In the genomic region with DNA sequence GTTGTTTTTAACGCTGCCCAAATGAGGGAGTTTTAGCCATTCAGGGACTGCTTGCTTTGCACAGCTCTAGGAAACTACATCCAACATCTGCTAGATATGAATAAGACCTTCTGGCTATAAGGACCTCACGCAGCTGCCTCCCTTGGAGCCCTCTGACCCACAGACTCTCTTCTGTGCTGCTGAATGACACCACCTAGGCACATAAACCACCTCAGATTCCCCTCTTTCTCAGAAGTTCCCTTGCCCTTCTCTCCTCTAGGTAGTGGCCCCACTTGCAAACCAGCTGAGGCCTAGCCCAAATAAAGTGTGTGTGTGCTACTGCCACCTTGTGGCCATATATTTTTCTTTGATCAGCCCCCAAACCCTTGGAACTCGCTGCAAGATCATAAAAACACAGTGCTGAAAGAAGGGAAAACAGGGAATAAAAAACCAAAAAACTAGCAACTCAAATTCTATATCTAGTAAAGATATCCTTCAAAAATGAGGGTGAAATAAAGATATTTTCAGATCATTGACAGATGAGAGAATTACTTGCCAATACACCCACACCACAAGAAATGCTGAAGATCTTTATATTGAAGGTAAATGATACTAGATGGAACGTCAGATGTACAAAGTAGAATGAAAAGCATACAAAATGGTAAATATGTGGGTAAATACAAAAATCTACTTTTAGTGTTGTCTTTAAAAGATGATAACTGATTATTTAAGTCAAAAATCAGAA, we compare ENCODE assay signal across 8 cellular contexts.
DNase-seq lines count a peak whose midpoint lies in the region; ATAC-seq and TF ChIP-seq lines count a peak whose summit lies in the region.

No MANE protein-coding gene starts in this region.

- TF ChIP-seq CTCF in AG09319 (IDR thresholded peaks at IDR 0.05; ENCODE audit: low read depth, low read length): peak; percentile 59
- peak; percentile 81 for TF ChIP-seq CTCF in activated CD8-positive, alpha-beta T cell treated with anti-CD3 and anti-CD28 coated beads for 36 hours (IDR thresholded peaks at IDR 0.05)
- no peak for TF ChIP-seq CTCF in lower leg skin (IDR thresholded peaks at IDR 0.05)

- POLR2A ChIA-PET in activated CD8-positive, alpha-beta T cell treated with anti-CD3 and anti-CD28 coated beads for 36 hours (lab: Charles Lee): interaction anchor here (1.0 kb wide), 1 partner anchor 11 kb away, joined by 3 read pairs; no protein-coding TSS in a partner anchor

- DNase-seq in AG09319 (ENCODE audit: extremely low read depth, low read depth): no peak
- peak; percentile 39 for DNase-seq in NCI-H345 (lab: John Stamatoyannopoulos, UW)
- peak; percentile 54 for DNase-seq in activated CD8-positive, alpha-beta T cell treated with anti-CD3 and anti-CD28 coated beads for 36 hours
- peak; percentile 57 for DNase-seq in fibroblast of peridontal ligament (ENCODE audit: extremely low read depth)
- DNase-seq in occipital lobe (lab: John Stamatoyannopoulos, UW): peak; percentile 5
- no peak for DNase-seq in lower leg skin (ENCODE audit: low spot score in 2 of 2)

- CTCF ChIA-PET in activated CD8-positive, alpha-beta T cell treated with anti-CD3 and anti-CD28 coated beads for 36 hours (lab: Charles Lee): interaction anchor here (0.6 to 3.3 kb wide), 12 partner anchors 9 to 686 kb away, joined by 3 to 16 read pairs (median 4); no protein-coding TSS in a partner anchor

- ATAC-seq in GM18499 (IDR thresholded peaks at IDR 0.05; ENCODE audit: insufficient read depth, unreplicated experiment) (peak; percentile 58), HG02798 (IDR thresholded peaks at IDR 0.05; ENCODE audit: poor library complexity, unreplicated experiment) (peak; percentile 94)
- peak; percentile 74 for ATAC-seq in activated CD8-positive, alpha-beta T cell treated with anti-CD3 and anti-CD28 coated beads for 36 hours

- TF ChIP-seq POLR2A in lower leg skin (IDR thresholded peaks at IDR 0.05): no peak

- no peaks in the 10 kb centered on the region for H3K36me3 Mint-ChIP-seq in activated CD8-positive, alpha-beta T cell treated with anti-CD3 and anti-CD28 coated beads for 36 hours (ENCODE audit: low read depth)

- no peak overlapping the region for H3K4me3 ChIP-seq in lower leg skin (ENCODE audit: low read depth, poor library complexity, severe bottlenecking)

- no peaks in the 10 kb centered on the region for H3K27me3 Mint-ChIP-seq in activated CD8-positive, alpha-beta T cell treated with anti-CD3 and anti-CD28 coated beads for 36 hours

- H3K4me3 Mint-ChIP-seq in activated CD8-positive, alpha-beta T cell treated with anti-CD3 and anti-CD28 coated beads for 36 hours: no peak overlapping the region

- no peaks in the 10 kb centered on the region for H3K9me3 Mint-ChIP-seq in activated CD8-positive, alpha-beta T cell treated with anti-CD3 and anti-CD28 coated beads for 36 hours

- intact Hi-C loops in activated CD8-positive, alpha-beta T cell treated with anti-CD3 and anti-CD28 coated beads for 36 hours (cut with micrococcal nuclease): loop anchor here (5.0 kb wide), 1 partner anchor 1701 kb away; no protein-coding TSS in a partner anchor
- intact Hi-C loops in lower leg skin (cut with DNase I; ENCODE audit: low total_unique reads): no loop called here

- 73 to 76% methylated on average over 4 of the region's 4 CpGs for WGBS in lower leg skin, 2 donors

- H3K27ac Mint-ChIP-seq in activated CD8-positive, alpha-beta T cell treated with anti-CD3 and anti-CD28 coated beads for 36 hours: no peak overlapping the region

- no peaks in the 10 kb centered on the region for H3K4me1 Mint-ChIP-seq in activated CD8-positive, alpha-beta T cell treated with anti-CD3 and anti-CD28 coated beads for 36 hours (ENCODE audit: low read depth)

Comparison
In these comparisons a context has a peak if more than half of its experiments do, and no peak if none do; other contexts are left out.
1. DNase-seq: peak in NCI-H345 (single experiment), activated CD8-positive, alpha-beta T cell treated with anti-CD3 and anti-CD28 coated beads for 36 hours (single experiment), fibroblast of peridontal ligament (single experiment) and occipital lobe (single experiment); none in AG09319 (single experiment) and lower leg skin (0 of 2).
2. CTCF ChIP-seq: peak in AG09319 (single experiment) and activated CD8-positive, alpha-beta T cell treated with anti-CD3 and anti-CD28 coated beads for 36 hours (single experiment); none in lower leg skin (0 of 3).
3. Peak in every context shown above with its lines, with median percentiles within 50 percentile points of each other: ATAC-seq.